ENCODE assay signal across 20 cellular contexts in the genomic region with DNA sequence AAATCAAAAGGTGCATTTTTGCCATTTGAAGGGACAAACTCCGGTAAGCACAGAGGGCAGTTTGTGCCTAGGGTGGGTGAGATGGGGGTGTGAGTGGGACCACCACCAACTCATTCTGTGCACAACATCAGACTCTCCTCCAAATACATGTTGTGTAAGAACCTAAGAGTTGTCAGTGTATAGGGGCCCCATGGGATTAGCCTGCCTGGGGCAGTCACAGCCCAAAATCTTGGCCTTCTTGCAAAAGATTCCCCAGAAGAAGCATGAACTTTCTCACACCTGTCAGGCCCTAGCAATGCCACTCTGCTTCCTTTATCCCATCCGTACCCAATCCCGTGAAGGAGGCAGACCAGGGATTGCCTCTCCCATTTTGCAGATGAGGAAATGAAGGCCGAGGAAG. TPM values are rescaled to one million over a fixed set of nuclear protein-coding genes. Genes with fewer than 3 reads are reported as not detected.
DNase-seq lines count a peak whose midpoint lies in the region; ATAC-seq and TF ChIP-seq lines count a peak whose summit lies in the region.
"Had no signal": no experiment of that assay in that cellular context is flagged by ENCODE, and none has a peak within 500 bp of the region (broad histone marks: within the 10 kb centered on the region; RNA-seq: fewer than 3 reads in every experiment).

No MANE protein-coding gene starts in this region.

- no peaks in the 10 kb centered on the region for H3K36me3 Mint-ChIP-seq in endodermal cell (ENCODE audit: low read depth)

- no peak overlapping the region for H3K4me3 Mint-ChIP-seq in endodermal cell
- H3K4me3 Mint-ChIP-seq: B cell; CD8-positive, alpha-beta T cell; HFFc6 had no signal

- TF ChIP-seq CTCF in KMS-11 (conservative IDR thresholded peaks at IDR 0.05; ENCODE audit: low read depth, low read length) (no peak), endodermal cell (conservative IDR thresholded peaks at IDR 0.05) (no peak)

- no peak overlapping the region for H2BK5ac ChIP-seq in neuronal stem cell (ENCODE audit: low read length)

- no peak for ATAC-seq in left lobe of liver
- ATAC-seq: CD8-positive, alpha-beta T cell had no signal

- H3K23ac ChIP-seq in neuronal stem cell (ENCODE audit: low read depth, low read length, poor library complexity): no peak overlapping the region

- H3K14ac ChIP-seq in neuronal stem cell (ENCODE audit: low read length): no peak overlapping the region

- H4K20me1 ChIP-seq in BLaER1 (no peaks in the 10 kb centered on the region), KMS-11 (ENCODE audit: insufficient read depth) (no peaks in the 10 kb centered on the region)

- no peaks in the 10 kb centered on the region for H3K79me1 ChIP-seq in neuronal stem cell (ENCODE audit: low read depth, low read length)

- H3K36me3 ChIP-seq in BLaER1 (no peaks in the 10 kb centered on the region), KMS-11 (ENCODE audit: insufficient read depth) (no peaks in the 10 kb centered on the region), endodermal cell (ENCODE audit: control insufficient read depth, insufficient read depth, low read length) (no peaks in the 10 kb centered on the region), neuronal stem cell (replicated peaks in 1 of 2; ENCODE audit: control insufficient read depth in 2 of 2, insufficient read depth in 2 of 2, low read length in 2 of 2) (no peaks in the 10 kb centered on the region)
- H3K36me3 ChIP-seq: HAP-1 had no signal

- H3K4me1 Mint-ChIP-seq in endodermal cell: peaks cover 4% of the 10 kb centered on the region

- no peak overlapping the region for H2BK15ac ChIP-seq in neuronal stem cell (ENCODE audit: low read length)

- H3K9me3 ChIP-seq in BLaER1 (peaks cover 14% of the 10 kb centered on the region), endodermal cell (ENCODE audit: control insufficient read depth, low read length) (peaks cover 11% of the 10 kb centered on the region), neuronal stem cell (replicated peaks in 1 of 2; ENCODE audit: control insufficient read depth in 2 of 2, insufficient read depth in 1 of 2, low read depth in 1 of 2, low read length in 2 of 2) (no peaks in the 10 kb centered on the region)
- H3K9me3 ChIP-seq: Caco-2, HAP-1 had no signal

- no peak overlapping the region for H3K4ac ChIP-seq in neuronal stem cell (ENCODE audit: low read length)

- H3K27ac Mint-ChIP-seq in endodermal cell: no peak overlapping the region
- H3K27ac Mint-ChIP-seq: B cell; CD8-positive, alpha-beta T cell; HFFc6 had no signal

- no peak overlapping the region for H3K18ac ChIP-seq in neuronal stem cell (ENCODE audit: low read length)

- no peak overlapping the region for H2BK12ac ChIP-seq in neuronal stem cell (ENCODE audit: low read length)

- DNase-seq in endodermal cell (peak; percentile 23), neuronal stem cell (ENCODE audit: low spot score) (no peak), NCI-H1105 (lab: John Stamatoyannopoulos, UW) (no peak), LoVo (ENCODE audit: low spot score) (no peak), left lobe of liver (ENCODE audit: low spot score) (no peak)
- DNase-seq in stimulated activated CD4-positive, alpha-beta T cell treated with anti-CD3 and anti-CD28 coated beads, Interleukin-15, amount 100 ng/mL, for 24 hours: no peak
- DNase-seq: C1 segment of cervical spinal cord; Caco-2; CD8-positive, alpha-beta T cell; DMS153; EL; GDM1; GM23248; HFFc6 had no signal

- no peaks in the 10 kb centered on the region for H3K79me2 ChIP-seq in KMS-11 (ENCODE audit: insufficient read depth, low read depth)

- no peak overlapping the region for H3K9ac ChIP-seq in BLaER1
- H3K9ac ChIP-seq in KMS-11: no peak overlapping the region
- H3K9ac ChIP-seq in endodermal cell (ENCODE audit: extremely low read depth, low read length, poor library complexity, severe bottlenecking): no peak overlapping the region
- no peak overlapping the region for H3K9ac ChIP-seq in neuronal stem cell (ENCODE audit: low read depth, low read length, poor library complexity)
- H3K9ac ChIP-seq: GM23248 had no signal

- H3K4me1 ChIP-seq in BLaER1 (peaks cover 42% of the 10 kb centered on the region), KMS-11 (ENCODE audit: low read depth, poor library complexity, severe bottlenecking) (peaks cover 53% of the 10 kb centered on the region), endodermal cell (ENCODE audit: control insufficient read depth, insufficient read depth, low read length) (no peaks in the 10 kb centered on the region), neuronal stem cell (ENCODE audit: control insufficient read depth in 2 of 2, insufficient read depth in 1 of 2, low read depth in 1 of 2, low read length in 2 of 2) (peaks cover 7 to 11% of the 10 kb centered on the region in 2 donors)
- H3K4me1 ChIP-seq: Caco-2, HAP-1 had no signal

- H4K91ac ChIP-seq in neuronal stem cell (ENCODE audit: low read depth, low read length, poor library complexity): no peak overlapping the region

- no peaks in the 10 kb centered on the region for H3K27me3 Mint-ChIP-seq in endodermal cell (ENCODE audit: insufficient read depth)

- peaks cover 20% of the 10 kb centered on the region for H3K9me3 Mint-ChIP-seq in endodermal cell

- no peak overlapping the region for H3K4me3 ChIP-seq in BLaER1
- H3K4me3 ChIP-seq in KMS-11 (IDR thresholded peaks at IDR 0.05; ENCODE audit: insufficient read depth, low read depth, low read length): no peak overlapping the region
- H3K4me3 ChIP-seq in endodermal cell (ENCODE audit: low read length): no peak overlapping the region
- no peak overlapping the region for H3K4me3 ChIP-seq in neuronal stem cell (ENCODE audit: low read length in 2 of 2)
- H3K4me3 ChIP-seq: GM12878, GM23248, HAP-1 had no signal

- H2AFZ ChIP-seq in KMS-11 (ENCODE audit: low read depth) (no peak overlapping the region), neuronal stem cell (ENCODE audit: low read length) (peak overlapping the region; percentile 75)
- H2AFZ ChIP-seq: GM23248 had no signal

- H3K27me3 ChIP-seq in BLaER1: no peaks in the 10 kb centered on the region
- H3K27me3 ChIP-seq in KMS-11 (ENCODE audit: insufficient read depth, low read depth): no peaks in the 10 kb centered on the region
- no peaks in the 10 kb centered on the region for H3K27me3 ChIP-seq in endodermal cell (ENCODE audit: control insufficient read depth, insufficient read depth, low read length, poor library complexity, severe bottlenecking)
- H3K27me3 ChIP-seq in neuronal stem cell (ENCODE audit: control insufficient read depth in 3 of 3, insufficient read depth in 3 of 3, low read depth in 1 of 3, low read length in 3 of 3): peaks cover 0 to 3% (median 0%) of the 10 kb centered on the region in 3 experiments

- H4K8ac ChIP-seq in neuronal stem cell (ENCODE audit: low read depth, low read length): no peak overlapping the region

- peak overlapping the region; percentile 50 for H3K4me2 ChIP-seq in BLaER1
- peak overlapping the region; percentile 50; the same call in 1 of the 2 replicates for H3K4me2 ChIP-seq in KMS-11
- no peak overlapping the region for H3K4me2 ChIP-seq in neuronal stem cell (ENCODE audit: insufficient read depth, low read length, poor library complexity, severe bottlenecking)

- no peak overlapping the region for H2BK120ac ChIP-seq in neuronal stem cell (ENCODE audit: low read depth, low read length)

- WGBS in endodermal cell (ENCODE audit: insufficient coverage in 1 of 2, insufficient read length in 1 of 2), 2 experiments: 79 to 88% methylated on average over 3 to 4 of the region's 4 CpGs
- WGBS in neuronal stem cell (ENCODE audit: extremely low coverage in 2 of 2, insufficient read length in 2 of 2, insufficient replicate concordance in 1 of 2), 2 donors: no CpG with 5 or more reads among the region's 4 CpGs

- no peak overlapping the region for H3K27ac ChIP-seq in BLaER1
- no peak overlapping the region for H3K27ac ChIP-seq in KMS-11
- H3K27ac ChIP-seq in endodermal cell (ENCODE audit: low read depth, low read length): no peak overlapping the region
- no peak overlapping the region for H3K27ac ChIP-seq in neuronal stem cell (replicated peaks; ENCODE audit: low read length)
- H3K27ac ChIP-seq: 22Rv1, GM23248 had no signal

- H2AK5ac ChIP-seq in neuronal stem cell (ENCODE audit: low read depth, low read length): peak overlapping the region; percentile 12

RNA-seq across cellular contexts. Expression of gene NANOS1, which starts 47.1 kb away (rescaled TPM):
- 1 to 10 TPM in 1 of 2 donors, under 1 TPM in 1; 0.71 to 1.7 TPM for total RNA-seq in endodermal cell
- 3.6 TPM for polyA plus RNA-seq in endodermal cell (2013, experiment 1 of 2)
- polyA plus RNA-seq in endodermal cell (2013, experiment 2 of 2): 3.5 TPM
- polyA plus RNA-seq in neuronal stem cell (2013, experiment 1 of 2): 10.7 TPM
- polyA plus RNA-seq in neuronal stem cell (2013, experiment 2 of 2): 11.1 TPM
- total RNA-seq in left lobe of liver: 0.05 TPM
